ENCODE assay signal across 10 cellular contexts in genomic region chr2:38073211-38074005, GRCh38. TPM values are rescaled to one million over a fixed set of nuclear protein-coding genes. Genes with fewer than 3 reads are reported as not detected.
A peak's percentile ranks its signal among the peaks of the same experiment; 100 is the strongest.
DNase-seq lines count a peak whose midpoint lies in the region; ATAC-seq, FAIRE-seq and TF ChIP-seq lines count a peak whose summit lies in the region.
"Had no signal": no experiment of that assay in that cellular context is flagged by ENCODE, and none has a peak within 500 bp of the region (broad histone marks: within the 10 kb centered on the region; RNA-seq: fewer than 3 reads in every experiment).

No MANE protein-coding gene starts in this region.

- no peak for DNase-seq in activated naive CD8-positive, alpha-beta T cell treated with anti-CD3 and anti-CD28 coated beads, Interleukin-2, amount 10 ng/mL, durations not matched to agents 7 days and 5 days
- DNase-seq in iPS-NIHi11 (ENCODE audit: low spot score) (peak; percentile 44), smooth muscle cell (lab: John Stamatoyannopoulos, UW; ENCODE audit: unreplicated experiment) (no peak), UCSD-AML1 (lab: John Stamatoyannopoulos, UW; ENCODE audit: unreplicated experiment) (no peak), urothelium cell line (ENCODE audit: low spot score) (no peak)
- DNase-seq: activated effector memory CD4-positive, alpha-beta T cell treated with anti-CD3 and anti-CD28 coated beads, Interleukin-2, amount 50 U/mL, for 16 hours; substantia nigra had no signal

- no peaks in the 10 kb centered on the region for H4K20me1 ChIP-seq in smooth muscle cell (ENCODE audit: low read depth)

- peak overlapping the region; percentile 57 for H3K27ac Mint-ChIP-seq in activated naive CD8-positive, alpha-beta T cell treated with anti-CD3 and anti-CD28 coated beads, Interleukin-2, amount 10 ng/mL, durations not matched to agents 7 days and 5 days
- H3K27ac Mint-ChIP-seq: memory B cell had no signal

- H3K4me1 ChIP-seq in HUES64 (ENCODE audit: insufficient read depth, low read length) (peaks cover 13% of the 10 kb centered on the region; the same call in 1 of the 2 replicates), smooth muscle cell (ENCODE audit: low read depth) (peaks cover 12% of the 10 kb centered on the region)

- peak overlapping the region; percentile 84 for H3K4me2 ChIP-seq in smooth muscle cell

- FAIRE-seq in urothelium cell line (lab: Jason Lieb, UNC) = no peak

- H3K4me3 Mint-ChIP-seq in activated naive CD8-positive, alpha-beta T cell treated with anti-CD3 and anti-CD28 coated beads, Interleukin-2, amount 10 ng/mL, durations not matched to agents 7 days and 5 days = peak overlapping the region; percentile 72

- H3K79me2 ChIP-seq in smooth muscle cell (ENCODE audit: low read depth) = peaks cover 9% of the 10 kb centered on the region

- POLR2A ChIA-PET in activated naive CD8-positive, alpha-beta T cell treated with anti-CD3 and anti-CD28 coated beads, Interleukin-2, amount 10 ng/mL, durations not matched to agents 7 days and 5 days (lab: Charles Lee) = no interaction called here

- 90% methylated on average over 32 of the region's 32 CpGs for WGBS in HUES64
- 18% methylated on average over 32 of the region's 32 CpGs for WGBS in smooth muscle cell (ENCODE audit: low lambda C conversion rate)

- peaks cover 1% of the 10 kb centered on the region for H3K36me3 Mint-ChIP-seq in activated naive CD8-positive, alpha-beta T cell treated with anti-CD3 and anti-CD28 coated beads, Interleukin-2, amount 10 ng/mL, durations not matched to agents 7 days and 5 days
- H3K36me3 Mint-ChIP-seq: memory B cell had no signal

- peaks cover 7% of the 10 kb centered on the region for H3F3A ChIP-seq in smooth muscle cell (ENCODE audit: low read depth)

- H3K9me3 ChIP-seq in HUES64 (ENCODE audit: insufficient read depth, low read depth, low read length) (no peaks in the 10 kb centered on the region), smooth muscle cell (replicated peaks; ENCODE audit: low read depth) (no peaks in the 10 kb centered on the region)

- H3K4me3 ChIP-seq in HUES64 (ENCODE audit: low read length) (peak overlapping the region; percentile 56), smooth muscle cell (peak overlapping the region; percentile 53)

- no peaks in the 10 kb centered on the region for H3K36me3 ChIP-seq in HUES64 (ENCODE audit: insufficient read depth, low read length)
- no peaks in the 10 kb centered on the region for H3K36me3 ChIP-seq in smooth muscle cell (ENCODE audit: low read depth)

- peaks cover 18% of the 10 kb centered on the region for H3K4me1 Mint-ChIP-seq in activated naive CD8-positive, alpha-beta T cell treated with anti-CD3 and anti-CD28 coated beads, Interleukin-2, amount 10 ng/mL, durations not matched to agents 7 days and 5 days

- peak overlapping the region; percentile 12; the same call in 1 of the 2 replicates for H3K9ac ChIP-seq in HUES64 (ENCODE audit: low read depth, low read length)
- H3K9ac ChIP-seq in smooth muscle cell (ENCODE audit: low read depth) = peak overlapping the region; percentile 56

- peaks cover 40% of the 10 kb centered on the region for H3K27me3 Mint-ChIP-seq in activated naive CD8-positive, alpha-beta T cell treated with anti-CD3 and anti-CD28 coated beads, Interleukin-2, amount 10 ng/mL, durations not matched to agents 7 days and 5 days

- H2AFZ ChIP-seq in smooth muscle cell (ENCODE audit: low read depth) = peak overlapping the region; percentile 84

- H3K27me3 ChIP-seq in HUES64 (ENCODE audit: insufficient read depth, low read length) (peaks cover 72% of the 10 kb centered on the region), smooth muscle cell (ENCODE audit: low read depth) (peaks cover 38% of the 10 kb centered on the region)

- ATAC-seq in activated naive CD8-positive, alpha-beta T cell treated with anti-CD3 and anti-CD28 coated beads, Interleukin-2, amount 10 ng/mL, durations not matched to agents 7 days and 5 days (ENCODE audit: low read depth) = no peak
- no peak for ATAC-seq in HG03354 (IDR thresholded peaks at IDR 0.05; ENCODE audit: poor library complexity, severe bottlenecking, unreplicated experiment)

- H3K9me3 Mint-ChIP-seq in activated naive CD8-positive, alpha-beta T cell treated with anti-CD3 and anti-CD28 coated beads, Interleukin-2, amount 10 ng/mL, durations not matched to agents 7 days and 5 days = no peaks in the 10 kb centered on the region
- H3K9me3 Mint-ChIP-seq: memory B cell had no signal

- H3K27ac ChIP-seq in HUES64 (ENCODE audit: low read depth, low read length) (no peak overlapping the region), smooth muscle cell (ENCODE audit: low read depth) (no peak overlapping the region)

- TF ChIP-seq CTCF in smooth muscle cell (IDR thresholded peaks at IDR 0.05; ENCODE audit: borderline replicate concordance, insufficient read depth, poor library complexity, severe bottlenecking) = no peak

RNA-seq across cellular contexts. Expression of gene CYP1B1, which starts 2.5 kb away (rescaled TPM):
- polyA plus RNA-seq in HUES64 (2013, experiment 1 of 2) = 2.9 TPM
- 3.2 TPM for polyA plus RNA-seq in HUES64 (2013, experiment 2 of 2)
- total RNA-seq in activated naive CD8-positive, alpha-beta T cell treated with anti-CD3 and anti-CD28 coated beads, Interleukin-2, amount 10 ng/mL, durations not matched to agents 7 days and 5 days = 1 to 10 TPM; 8.6 to 9.7 TPM
- 23.2 and 42.6 TPM in 2 replicates for total RNA-seq in smooth muscle cell
- 29.6 and 47.7 TPM in 2 replicates for polyA plus RNA-seq in smooth muscle cell
